In the genomic region with DNA sequence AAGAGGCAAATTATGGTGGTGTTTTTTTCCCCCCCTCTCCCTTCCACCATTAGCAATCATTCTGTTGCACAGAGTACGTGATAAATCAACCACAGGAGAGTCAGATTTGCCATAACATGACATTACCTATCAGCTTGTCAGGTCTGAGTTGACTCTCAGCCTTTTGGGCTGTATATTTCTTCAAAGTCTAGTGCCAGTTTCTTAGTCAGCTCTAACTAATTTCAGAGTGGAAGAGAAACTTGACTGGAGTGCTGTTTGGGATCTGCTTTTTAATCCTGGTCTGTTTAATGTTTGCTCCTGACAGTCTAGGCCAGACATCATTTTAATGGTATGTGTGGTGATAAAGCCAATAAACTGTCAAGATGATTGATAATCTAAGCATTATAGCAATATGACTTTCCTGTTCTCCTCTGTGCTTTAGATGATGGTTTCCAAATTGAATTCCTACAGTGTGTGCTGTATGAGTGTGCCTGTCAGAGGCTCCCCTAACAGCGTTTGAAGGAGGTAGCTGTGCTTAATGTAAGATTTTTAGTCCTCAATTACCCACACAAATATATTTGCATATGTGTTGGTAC, we compare ENCODE assay signal across 14 cellular contexts.
DNase-seq lines count a peak whose midpoint lies in the region; ATAC-seq, FAIRE-seq and TF ChIP-seq lines count a peak whose summit lies in the region.
"Had no signal": no experiment of that assay in that cellular context is flagged by ENCODE, and none has a peak within 500 bp of the region (broad histone marks: within the 10 kb centered on the region; RNA-seq: fewer than 3 reads in every experiment).

No MANE protein-coding gene starts in this region.

- no peaks in the 10 kb centered on the region for H3K9me3 ChIP-seq in pancreas
- H3K9me3 ChIP-seq: heart right ventricle, upper lobe of right lung had no signal

- WGBS in pancreas, 2 donors = 53 to 54% methylated on average over 2 of the region's 2 CpGs

- H3K4me1 Mint-ChIP-seq in activated CD8-positive, alpha-beta memory T cell treated with anti-CD3 and anti-CD28 coated beads, Interleukin-2, amount 10 ng/mL, durations not matched to agents 7 days and 5 days = no peaks in the 10 kb centered on the region

- H3K4me3 Mint-ChIP-seq in activated CD8-positive, alpha-beta memory T cell treated with anti-CD3 and anti-CD28 coated beads, Interleukin-2, amount 10 ng/mL, durations not matched to agents 7 days and 5 days = no peak overlapping the region
- H3K4me3 Mint-ChIP-seq: GM23338, natural killer cell had no signal

- no peaks in the 10 kb centered on the region for H3K36me3 Mint-ChIP-seq in activated CD8-positive, alpha-beta memory T cell treated with anti-CD3 and anti-CD28 coated beads, Interleukin-2, amount 10 ng/mL, durations not matched to agents 7 days and 5 days
- H3K36me3 Mint-ChIP-seq: natural killer cell had no signal

- H3K4me1 ChIP-seq in pancreas = peaks cover 9 to 28% (median 26%) of the 10 kb centered on the region in 3 donors

- H3K36me3 ChIP-seq in pancreas = no peaks in the 10 kb centered on the region
- H3K36me3 ChIP-seq: heart right ventricle, upper lobe of right lung had no signal

- DNase-seq in EH (ENCODE audit: low read depth) (peak; percentile 13), NCI-H2081 (lab: John Stamatoyannopoulos, UW) (peak; percentile 13 to 58), epithelial cell of esophagus (ENCODE audit: low read depth) (peak; percentile 73), pancreas (no peak), caudate nucleus (lab: John Stamatoyannopoulos, UW) (no peak), NCI-H1048 (lab: John Stamatoyannopoulos, UW) (no peak)
- no peak for DNase-seq in activated CD8-positive, alpha-beta memory T cell treated with anti-CD3 and anti-CD28 coated beads, Interleukin-2, amount 10 ng/mL, durations not matched to agents 7 days and 5 days
- DNase-seq: heart right ventricle; natural killer cell; stimulated activated CD4-positive, alpha-beta T cell treated with anti-CD3 and anti-CD28 coated beads, Interleukin-4, amount 100 ng/mL, for 24 hours; SW 1271; upper lobe of right lung had no signal

- no peak overlapping the region for H3K27ac Mint-ChIP-seq in activated CD8-positive, alpha-beta memory T cell treated with anti-CD3 and anti-CD28 coated beads, Interleukin-2, amount 10 ng/mL, durations not matched to agents 7 days and 5 days
- H3K27ac Mint-ChIP-seq: GM23338, natural killer cell had no signal

- H3K27ac ChIP-seq in pancreas (peak overlapping the region in 2 of 4 donors; percentile 2 to 5), caudate nucleus (ENCODE audit: low read depth, low read length) (no peak overlapping the region)
- H3K27ac ChIP-seq: heart right ventricle, upper lobe of right lung had no signal

- ATAC-seq in pancreas (peak in 3 of 4 donors; percentile 28 to 50 (median 37)), HG02642 (IDR thresholded peaks at IDR 0.05; ENCODE audit: poor library complexity, unreplicated experiment) (no peak)
- ATAC-seq in activated CD8-positive, alpha-beta memory T cell treated with anti-CD3 and anti-CD28 coated beads, Interleukin-2, amount 10 ng/mL, durations not matched to agents 7 days and 5 days = no peak
- ATAC-seq: GM23338, heart right ventricle, natural killer cell, upper lobe of right lung had no signal

- TF ChIP-seq CTCF in epithelial cell of esophagus (IDR thresholded peaks at IDR 0.05; ENCODE audit: insufficient read depth, low read depth, low read length, missing control alignments) (no peak), pancreas (IDR thresholded peaks at IDR 0.05) (no peak)

- peak; percentile 90 for FAIRE-seq in pancreas (lab: Jason Lieb, UNC)

- H3K27me3 Mint-ChIP-seq in activated CD8-positive, alpha-beta memory T cell treated with anti-CD3 and anti-CD28 coated beads, Interleukin-2, amount 10 ng/mL, durations not matched to agents 7 days and 5 days = no peaks in the 10 kb centered on the region

- CTCF ChIA-PET in activated CD8-positive, alpha-beta memory T cell treated with anti-CD3 and anti-CD28 coated beads, Interleukin-2, amount 10 ng/mL, durations not matched to agents 7 days and 5 days (lab: Charles Lee) = no interaction called here

- H3K4me3 ChIP-seq in epithelial cell of esophagus (ENCODE audit: low read length) (no peak overlapping the region), pancreas (no peak overlapping the region)
- H3K4me3 ChIP-seq: GM23338, heart right ventricle, upper lobe of right lung had no signal

- H3K27me3 ChIP-seq in pancreas = no peaks in the 10 kb centered on the region
- H3K27me3 ChIP-seq: heart right ventricle, upper lobe of right lung had no signal

- intact Hi-C loops in pancreas (cut with DNase I) = no loop called here

- no peaks in the 10 kb centered on the region for H3K9me3 Mint-ChIP-seq in activated CD8-positive, alpha-beta memory T cell treated with anti-CD3 and anti-CD28 coated beads, Interleukin-2, amount 10 ng/mL, durations not matched to agents 7 days and 5 days (ENCODE audit: low read depth)
- H3K9me3 Mint-ChIP-seq: GM23338, natural killer cell had no signal

Comparison
In these comparisons a context has a peak if more than half of its experiments do, and no peak if none do; other contexts are left out.
1. DNase-seq: peak in EH (single experiment), NCI-H2081 (2 of 2) and epithelial cell of esophagus (single experiment); none in pancreas (0 of 6), caudate nucleus (0 of 61), NCI-H1048 (single experiment) and activated CD8-positive, alpha-beta memory T cell treated with anti-CD3 and anti-CD28 coated beads, Interleukin-2, amount 10 ng/mL, durations not matched to agents 7 days and 5 days (single experiment).
2. ATAC-seq: peak in pancreas (3 of 4); none in HG02642 (single experiment) and activated CD8-positive, alpha-beta memory T cell treated with anti-CD3 and anti-CD28 coated beads, Interleukin-2, amount 10 ng/mL, durations not matched to agents 7 days and 5 days (single experiment).